In genomic region chr2:108383146-108383830, GRCh38 we compare ENCODE assay signal across 17 cellular contexts. TPM values are rescaled to one million over a fixed set of nuclear protein-coding genes. Genes with fewer than 3 reads are reported as not detected.
A peak's percentile ranks its signal among the peaks of the same experiment; 100 is the strongest.
DNase-seq lines count a peak whose midpoint lies in the region; ATAC-seq, FAIRE-seq and TF ChIP-seq lines count a peak whose summit lies in the region.
"Had no signal": no experiment of that assay in that cellular context is flagged by ENCODE, and none has a peak within 500 bp of the region (broad histone marks: within the 10 kb centered on the region; RNA-seq: fewer than 3 reads in every experiment).

No MANE protein-coding gene starts in this region.

- CTCF ChIA-PET in H1 (lab: Charles Lee; ENCODE audit: partially characterized antibody), result interaction anchor here (0.6 to 2.1 kb wide), 8 partner anchors 9 to 1786 kb away, joined by 3 to 6 read pairs (median 4); no protein-coding TSS in a partner anchor

- H4K8ac ChIP-seq in H1 (ENCODE audit: extremely low read depth, insufficient read depth, low read length), result no peak overlapping the region

- peaks cover 0 to 13% (median 8%) of the 10 kb centered on the region in 4 experiments; a peak in 3 of 7 replicates for H3K4me1 ChIP-seq in H1 (replicated peaks in 1 of 4; ENCODE audit: control insufficient read depth in 3 of 4, insufficient read depth in 4 of 4, low read length in 3 of 4)
- H3K4me1 ChIP-seq in osteoblast (ENCODE audit: insufficient read depth, low read length), result no peaks in the 10 kb centered on the region
- no peaks in the 10 kb centered on the region for H3K4me1 ChIP-seq in Peyer's patch

- TF ChIP-seq POLR2A in H1 (IDR thresholded peaks at IDR 0.05; ENCODE audit: control extremely low read depth in 1 of 2, low read depth in 2 of 2, low read length in 2 of 2) (no peak), Peyer's patch (IDR thresholded peaks at IDR 0.05) (no peak)

- no peak overlapping the region for H2BK15ac ChIP-seq in H1 (ENCODE audit: low read length)

- 0 out of 2 replicates have a peak overlapping the region, but pooled peaks have one; percentile 0 for H2AFZ ChIP-seq in H1 (ENCODE audit: low read length)
- no peak overlapping the region for H2AFZ ChIP-seq in osteoblast (ENCODE audit: low read length)

- H3K4me3 ChIP-seq in H1 (ENCODE audit: extremely low read depth in 1 of 4, insufficient read depth in 2 of 4, low read depth in 3 of 4, low read length in 4 of 4), result peak overlapping the region in 1 of 4 experiments; percentile 10; a peak in 1 of 8 replicates
- no peak overlapping the region for H3K4me3 ChIP-seq in osteoblast (ENCODE audit: insufficient read depth, low read length)
- no peak overlapping the region for H3K4me3 ChIP-seq in Peyer's patch
- H3K4me3 ChIP-seq: left ventricle myocardium inferior had no signal

- H3K79me1 ChIP-seq in H1 (ENCODE audit: low read depth, low read length), result no peaks in the 10 kb centered on the region

- ATAC-seq in GM18511 (IDR thresholded peaks at IDR 0.05; ENCODE audit: unreplicated experiment) (peak; percentile 53), HG02885 (IDR thresholded peaks at IDR 0.05; ENCODE audit: poor library complexity, unreplicated experiment) (no peak), GM19324 (IDR thresholded peaks at IDR 0.05; ENCODE audit: low FRiP score, unreplicated experiment) (no peak)

- H3K18ac ChIP-seq in H1 (ENCODE audit: extremely low read depth, low read length), result peak overlapping the region; percentile 72

- peak overlapping the region; percentile 10 to 55 for H3K4me2 ChIP-seq in H1 (ENCODE audit: insufficient read depth in 1 of 2, low read depth in 2 of 2, low read length in 2 of 2)
- H3K4me2 ChIP-seq in osteoblast (ENCODE audit: insufficient read depth, low read length), result no peak overlapping the region

- no peak overlapping the region for H3K56ac ChIP-seq in H1 (replicated peaks; ENCODE audit: insufficient read length, low read depth, low read length)

- TF ChIP-seq CTCF in H1 (IDR thresholded peaks at IDR 0.05; ENCODE audit: control extremely low read depth in 1 of 3, insufficient read depth in 1 of 3, low read depth in 1 of 3, low read length in 3 of 3), result no peak
- TF ChIP-seq CTCF in osteoblast (IDR thresholded peaks at IDR 0.05; ENCODE audit: extremely low read depth, low read depth, low read length), result peak; percentile 29
- TF ChIP-seq CTCF in Peyer's patch (IDR thresholded peaks at IDR 0.05), result no peak

- H3K4ac ChIP-seq in H1 (replicated peaks; ENCODE audit: insufficient read length, low read depth, low read length), result no peak overlapping the region

- TF ChIP-seq RAD21 in H1 (IDR thresholded peaks at IDR 0.05 in 1 of 2, conservative IDR thresholded peaks at IDR 0.05 in 1 of 2; ENCODE audit: low read depth in 2 of 2, low read length in 2 of 2), result no peak

- H3K9ac ChIP-seq in H1 (replicated peaks in 1 of 4; ENCODE audit: extremely low read depth in 1 of 4, low read depth in 3 of 4, low read length in 3 of 4), result no peak overlapping the region; a peak in 1 of 7 replicates

- H3K9me3 ChIP-seq in H1 (ENCODE audit: insufficient read depth in 2 of 2, low read depth in 1 of 2, low read length in 1 of 2) (no peaks in the 10 kb centered on the region), osteoblast (ENCODE audit: low read depth, low read length) (no peaks in the 10 kb centered on the region), Peyer's patch (no peaks in the 10 kb centered on the region)
- H3K9me3 ChIP-seq: left ventricle myocardium inferior had no signal

- no peak for TF ChIP-seq EP300 in H1 (IDR thresholded peaks at IDR 0.05; ENCODE audit: borderline replicate concordance in 1 of 2, low read depth in 2 of 2, low read length in 2 of 2)

- WGBS in H1 (ENCODE audit: extremely low coverage in 1 of 2, insufficient coverage in 1 of 2, insufficient read length in 1 of 2, insufficient replicate concordance in 2 of 2, low coverage in 1 of 2, low lambda C conversion rate in 2 of 2, missing lambda C conversion rate in 1 of 2), 2 experiments, result 59% methylated on average over 4 of the region's 4 CpGs; no CpG with 5 or more reads in 1 of the 2 experiments

- H3K14ac ChIP-seq in H1 (ENCODE audit: insufficient read length), result no peak overlapping the region

- H4K20me1 ChIP-seq in H1 (replicated peaks in 1 of 2; ENCODE audit: control insufficient read depth in 1 of 2, insufficient read depth in 2 of 2, low read length in 2 of 2) (no peaks in the 10 kb centered on the region), osteoblast (ENCODE audit: insufficient read depth, low read length) (no peaks in the 10 kb centered on the region)

- peak overlapping the region; percentile 82; the same call in 1 of the 2 replicates for H2BK12ac ChIP-seq in H1 (ENCODE audit: low read depth, low read length)

- no peaks in the 10 kb centered on the region; a peak in 1 of 8 replicates for H3K36me3 ChIP-seq in H1 (ENCODE audit: control insufficient read depth in 2 of 4, insufficient read depth in 4 of 4, low read length in 3 of 4)
- no peaks in the 10 kb centered on the region for H3K36me3 ChIP-seq in osteoblast (ENCODE audit: insufficient read depth, low read length)
- no peaks in the 10 kb centered on the region for H3K36me3 ChIP-seq in Peyer's patch

- peak overlapping the region; percentile 94 for H2BK120ac ChIP-seq in H1 (replicated peaks; ENCODE audit: low read depth, low read length)

- H4K5ac ChIP-seq in H1 (ENCODE audit: insufficient read length, low read depth, low read length), result no peak overlapping the region

- POLR2A ChIA-PET in H1 (lab: Charles Lee; ENCODE audit: partially characterized antibody), result interaction anchor here (0.5 to 1.5 kb wide), 6 partner anchors 7 to 628 kb away, joined by 3 to 5 read pairs (median 3); no protein-coding TSS in a partner anchor

- no peaks in the 10 kb centered on the region for H3K27me3 ChIP-seq in H1 (replicated peaks in 1 of 4; ENCODE audit: control insufficient read depth in 3 of 4, extremely low read depth in 1 of 4, insufficient read depth in 3 of 4, low read length in 3 of 4)
- H3K27me3 ChIP-seq in osteoblast (ENCODE audit: insufficient read depth, low read length), result no peaks in the 10 kb centered on the region
- H3K27me3 ChIP-seq in Peyer's patch, result no peaks in the 10 kb centered on the region

- no peak overlapping the region for H3K23ac ChIP-seq in H1 (ENCODE audit: insufficient read length)

- no peaks in the 10 kb centered on the region for H3K79me2 ChIP-seq in H1 (ENCODE audit: control insufficient read depth in 1 of 2, insufficient read depth in 2 of 2, low read length in 2 of 2)
- H3K79me2 ChIP-seq in osteoblast (ENCODE audit: insufficient read depth, low read length), result no peaks in the 10 kb centered on the region

- H2BK20ac ChIP-seq in H1 (ENCODE audit: low read length), result peak overlapping the region; percentile 77; the same call in 1 of the 2 replicates

- H3K23me2 ChIP-seq in H1 (ENCODE audit: low read depth, low read length), result no peaks in the 10 kb centered on the region; the same call in 1 of the 2 replicates

- FAIRE-seq in H1 (lab: Jason Lieb, UNC), result peak; percentile 36
- FAIRE-seq: D721Med, GM12892 had no signal

- peak overlapping the region; percentile 36 for H4K91ac ChIP-seq in H1 (replicated peaks; ENCODE audit: insufficient read length, low read length)

- peak overlapping the region; percentile 76; the same call in 1 of the 2 replicates for H2BK5ac ChIP-seq in H1 (ENCODE audit: low read depth, low read length)

- H3K27ac ChIP-seq in H1 (ENCODE audit: low read depth, low read length), result peak overlapping the region; percentile 70; the same call in 1 of the 2 replicates
- H3K27ac ChIP-seq in osteoblast (ENCODE audit: low read depth, low read length), result no peak overlapping the region
- no peak overlapping the region for H3K27ac ChIP-seq in Peyer's patch
- H3K27ac ChIP-seq: left ventricle myocardium inferior had no signal

- DNase-seq in HT1080 (ENCODE audit: low read depth) (peak; percentile 66), H1 (ENCODE audit: low read depth in 1 of 2, low spot score in 2 of 2) (no peak), osteoblast (ENCODE audit: insufficient read length, low spot score, missing footprints) (peak; percentile 46), NCI-H2196 treated with DMSO at 0.1 percent for 48 hours (lab: John Stamatoyannopoulos, UW; ENCODE audit: unreplicated experiment) (no peak), Peyer's patch (no peak)
- DNase-seq: activated CD4-positive, alpha-beta T cell treated with anti-CD3 and anti-CD28 coated beads, Interleukin-2, amount 10 ng/mL, durations not matched to agents 7 days and 5 days; activated effector memory CD4-positive, alpha-beta T cell treated with anti-CD3 and anti-CD28 coated beads, Interleukin-2, amount 50 U/mL, for 16 hours; foreskin fibroblast; left ventricle myocardium inferior; NCI-H146; stimulated activated naive CD4-positive, alpha-beta T cell treated with Interleukin-2 at 50 U/mL for 16 hours had no signal

- peak overlapping the region; percentile 59; the same call in 1 of the 2 replicates for H2AK5ac ChIP-seq in H1 (ENCODE audit: low read depth, low read length)

TF ChIP-seq in H1, 55 proteins besides CTCF, POLR2A, EP300 and RAD21 (continues in another document):
- TF ChIP-seq E2F6 (IDR thresholded peaks at IDR 0.05) (peak; percentile 38), MAX (IDR thresholded peaks at IDR 0.05) (no peak), JUND (IDR thresholded peaks at IDR 0.05; ENCODE audit: low read length) (peak; percentile 42), TBP (IDR thresholded peaks at IDR 0.05; ENCODE audit: low read depth, low read length) (no peak)

RNA-seq across cellular contexts. Expression of gene SULT1C4, which starts 5.5 kb away (rescaled TPM):
- not detected in 2 replicates for total RNA-seq in HT1080 (2014; rRNA removed; shearing (Covaris generic))
- polyA plus RNA-seq in HT1080 (2015; cell fraction: cytosol; rRNA removed), result not detected in 2 replicates
- not detected in 2 replicates for polyA plus RNA-seq in HT1080 (2015; cell fraction: nucleus; rRNA removed)
- total RNA-seq in H1 (2021; fragmentation: NEBNext Ultra II Directional; extraction: Animal tissue kit (Norgen Biotek cat#: 25700)), result 2.1 and 2.9 TPM in 2 replicates
- 1.5 and 1.6 TPM in 2 replicates for polyA plus RNA-seq in H1 (2011; rRNA removed)
- 1.8 TPM for polyA plus RNA-seq in H1 (2011; cell fraction: cytosol; rRNA removed)
- 1.6 TPM for polyA plus RNA-seq in H1 (2011; cell fraction: nucleus; rRNA removed)
- 1.7 to 2.7 TPM (median 2.2 TPM) in 4 replicates for polyA plus RNA-seq in H1 (2012, experiment 1 of 2)
- polyA plus RNA-seq in H1 (2012, experiment 2 of 2), result 0.87 TPM
- 0.99 TPM for polyA plus RNA-seq in H1 (2013, experiment 1 of 2)
- polyA plus RNA-seq in H1 (2013, experiment 2 of 2), result 1.0 TPM
- polyA minus RNA-seq in H1 (2011; rRNA and poly(A)+ RNA removed), result 1.9 and 2.6 TPM in 2 replicates
- 1.0 TPM for polyA minus RNA-seq in H1 (2011; cell fraction: cytosol; rRNA and poly(A)+ RNA removed)
- polyA minus RNA-seq in H1 (2011; cell fraction: nucleus; rRNA and poly(A)+ RNA removed), result 1.6 TPM
- total RNA-seq in osteoblast (not detected in 2 replicates), Peyer's patch (1 to 10 TPM in 3 of 4 donors, not detected in 1; 1.3 to 5.8 (median 1.9) TPM)
- total RNA-seq: activated CD4-positive, alpha-beta T cell treated with anti-CD3 and anti-CD28 coated beads, Interleukin-2, amount 10 ng/mL, durations not matched to agents 7 days and 5 days; T-helper 1 cell treated with Interleukin-12 subunit alpha and Interleukin-12 subunit beta and Interleukin-4 antibody, amounts not matched to agents 30 ng/mL and 1 ng/mL, for 36 hours had no signal

Comparison
In these comparisons a context has a peak if more than half of its experiments do, and no peak if none do; other contexts are left out.
1. DNase-seq: peak in HT1080 (single experiment) and osteoblast (single experiment); none in H1 (0 of 2), NCI-H2196 treated with DMSO at 0.1 percent for 48 hours (single experiment) and Peyer's patch (0 of 3).